ENCODE assay signal across 8 cellular contexts in the genomic region with DNA sequence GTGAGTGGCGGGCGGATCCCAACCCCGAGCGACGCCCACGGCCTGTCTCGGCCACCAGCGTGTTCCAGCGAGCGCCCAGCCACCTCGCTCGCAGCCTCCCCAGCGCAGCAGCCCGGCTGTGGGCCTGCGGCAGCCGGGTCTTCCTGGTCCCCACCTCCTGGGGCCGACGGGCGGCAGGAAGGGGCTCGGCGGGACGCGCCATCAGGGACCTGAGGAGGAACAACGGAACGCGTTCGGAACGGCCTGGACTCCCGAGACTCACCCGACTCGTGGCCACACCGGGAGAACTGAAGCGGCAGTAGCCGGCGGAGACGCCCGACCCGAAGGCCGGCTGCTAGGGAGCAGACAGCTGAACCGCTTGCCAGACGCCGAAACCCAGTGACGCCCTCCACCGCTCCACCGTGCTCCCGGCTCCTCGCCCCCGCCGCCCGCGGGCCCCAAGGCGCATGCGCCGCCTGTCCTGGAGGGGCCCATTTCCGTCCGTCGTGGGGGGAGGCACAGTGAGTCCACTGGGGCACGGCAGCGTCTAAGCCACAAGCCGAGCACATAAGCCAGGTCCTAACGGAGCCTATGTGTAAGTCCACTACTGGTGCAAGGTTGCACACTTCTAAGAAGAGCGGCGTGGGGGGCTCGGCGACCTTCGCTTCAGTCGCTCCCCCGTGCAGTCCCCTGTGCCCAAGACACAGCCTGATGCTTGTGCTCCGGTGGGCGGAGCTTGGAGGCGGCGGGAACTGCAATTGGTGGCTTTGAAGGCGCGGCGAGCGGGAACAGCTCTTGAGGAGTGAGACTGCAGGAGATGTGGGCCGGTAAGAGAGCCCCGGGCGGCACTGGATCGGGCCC. TPM values are rescaled to one million over a fixed set of nuclear protein-coding genes. Genes with fewer than 3 reads are reported as not detected.
A peak's percentile ranks its signal among the peaks of the same experiment; 100 is the strongest.
DNase-seq lines count a peak whose midpoint lies in the region; ATAC-seq and TF ChIP-seq lines count a peak whose summit lies in the region.

A gene with protein sequence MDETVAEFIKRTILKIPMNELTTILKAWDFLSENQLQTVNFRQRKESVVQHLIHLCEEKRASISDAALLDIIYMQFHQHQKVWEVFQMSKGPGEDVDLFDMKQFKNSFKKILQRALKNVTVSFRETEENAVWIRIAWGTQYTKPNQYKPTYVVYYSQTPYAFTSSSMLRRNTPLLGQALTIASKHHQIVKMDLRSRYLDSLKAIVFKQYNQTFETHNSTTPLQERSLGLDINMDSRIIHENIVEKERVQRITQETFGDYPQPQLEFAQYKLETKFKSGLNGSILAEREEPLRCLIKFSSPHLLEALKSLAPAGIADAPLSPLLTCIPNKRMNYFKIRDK (plus strand): TSS at position 743 of the 840 bp plus-strand sequence. CDS start 4,726 bp downstream, outside the sequence.
Gene CMC2, minus strand, starts transcription at position 414 of the 840 bp plus-strand sequence. CDS start 9,491 bp downstream, outside the sequence.

- H3K36me3 ChIP-seq in adrenal gland (replicated peaks in 1 of 2) = no peaks in the 10 kb centered on the region
- H3K36me3 ChIP-seq in heart left ventricle = no peaks in the 10 kb centered on the region

- WGBS in adrenal gland, 4 donors = 0 to 2% (median 0%) methylated on average over 23 to 80 of the region's 80 CpGs
- WGBS in heart left ventricle, 4 donors = 0 to 1% (median 0%) methylated on average over 39 to 80 of the region's 80 CpGs

- peak; percentile 48 for TF ChIP-seq POLR2A in GM15510 (IDR thresholded peaks at IDR 0.05; ENCODE audit: borderline replicate concordance, extremely low read depth, insufficient read length)
- peak; percentile 72 to 86 for TF ChIP-seq POLR2A in adrenal gland (IDR thresholded peaks at IDR 0.05)
- TF ChIP-seq POLR2A in heart left ventricle (IDR thresholded peaks at IDR 0.05) = peak; percentile 74

- peak; percentile 78 for DNase-seq in NCI-H146 treated with DMSO at 0.1 percent for 48 hours (lab: John Stamatoyannopoulos, UW; ENCODE audit: unreplicated experiment)
- DNase-seq in T-helper 1 cell = peak; percentile 95 to 99 (median 96)
- DNase-seq in adrenal gland = peak; percentile 99 to 100 (median 99)
- DNase-seq in heart left ventricle = peak; percentile 98 to 100 (median 99)
- peak; percentile 99 for DNase-seq in pons (ENCODE audit: low spot score)
- DNase-seq in type B pancreatic cell (ENCODE audit: extremely low spot score, unreplicated experiment) = peak; percentile 98

- H3K4me3 Mint-ChIP-seq in type B pancreatic cell = peak within 1 kb of the TSS; percentile 99

- H3K4me3 ChIP-seq in adrenal gland = peak within 1 kb of the TSS; percentile 34 to 83 (median 72)
- H3K4me3 ChIP-seq in heart left ventricle = peak within 1 kb of the TSS; percentile 65 to 100 (median 94)

- H3K36me3 Mint-ChIP-seq in type B pancreatic cell = no peaks in the 10 kb centered on the region

- TF ChIP-seq CTCF in adrenal gland (IDR thresholded peaks at IDR 0.05) (peak in 2 of 6 experiments; percentile 7 to 12), heart left ventricle (IDR thresholded peaks at IDR 0.05) (no peak), type B pancreatic cell (conservative IDR thresholded peaks at IDR 0.05) (no peak)

- no peaks in the 10 kb centered on the region for H3K27me3 Mint-ChIP-seq in type B pancreatic cell

- intact Hi-C loops in adrenal gland (cut with DNase I) (loop anchor here in 1 of 2 donors (10.0 kb wide), 1 partner anchor 72 kb away; no protein-coding TSS in a partner anchor), heart left ventricle (cut with DNase I) (loop anchor here in 5 of 10 donors (1.0 to 10.0 kb wide), 6 partner anchors 29 to 728 kb away; partner anchors contain the start of genes ATMIN (in 1 of the 5) and C16orf46 (in 1 of the 5))

- H3K9me3 ChIP-seq in adrenal gland (replicated peaks in 1 of 3) = no peaks in the 10 kb centered on the region
- H3K9me3 ChIP-seq in heart left ventricle = no peaks in the 10 kb centered on the region

- H3K4me1 ChIP-seq in adrenal gland (replicated peaks in 1 of 2) (peaks cover 12 to 19% of the 10 kb centered on the region in 2 donors), heart left ventricle (peaks cover 0 to 41% (median 21%) of the 10 kb centered on the region in 12 donors)

- H3K27me3 ChIP-seq in adrenal gland = no peaks in the 10 kb centered on the region
- H3K27me3 ChIP-seq in heart left ventricle = no peaks in the 10 kb centered on the region

- no peaks in the 10 kb centered on the region for H3K9me3 Mint-ChIP-seq in type B pancreatic cell

- peak; percentile 82 for ATAC-seq in HG02884 (IDR thresholded peaks at IDR 0.05; ENCODE audit: unreplicated experiment)
- peak; percentile 95 to 96 (median 96) for ATAC-seq in heart left ventricle

- H3K27ac Mint-ChIP-seq in type B pancreatic cell = peak within 1 kb of the TSS; percentile 100

- H3K4me1 Mint-ChIP-seq in type B pancreatic cell (ENCODE audit: unreplicated experiment) = peaks cover 29% of the 10 kb centered on the region

- H3K27ac ChIP-seq in adrenal gland (peak within 1 kb of the TSS; percentile 95 to 99 (median 98)), heart left ventricle (peak within 1 kb of the TSS; percentile 90 to 100 (median 99))

RNA-seq across cellular contexts. Expression of the first gene that starts in this region (rescaled TPM):
- total RNA-seq in adrenal gland = 10 to 100 TPM in 2 of 8 donors, 1 to 10 TPM in 6; 2.2 to 12.0 (median 7.1) TPM
- polyA plus RNA-seq in adrenal gland = 10 to 100 TPM in 1 of 3 donors, 1 to 10 TPM in 2; 2.1 to 10.7 (median 3.0) TPM
- total RNA-seq in heart left ventricle = 10 to 100 TPM in 6 of 9 donors, 1 to 10 TPM in 3; 7.0 to 14.8 (median 10.3) TPM
- 10 to 100 TPM in 1 of 2 donors, 1 to 10 TPM in 1; 1.9 to 11.9 TPM for polyA plus RNA-seq in heart left ventricle
- 19.4 and 31.0 TPM in 2 replicates for total RNA-seq in type B pancreatic cell (ENCODE audit: low replicate concordance)

RNA-seq across cellular contexts. Expression of gene CMC2, which starts in this region (rescaled TPM):
- total RNA-seq in adrenal gland = 100 to 1,000 TPM in 1 of 8 donors, 10 to 100 TPM in 7; 36.1 to 170 (median 57.1) TPM
- 10 to 100 TPM; 51.8 to 77.7 (median 71.8) TPM for polyA plus RNA-seq in adrenal gland
- 100 to 1,000 TPM in 8 of 9 donors, 10 to 100 TPM in 1; 89.0 to 182 (median 132) TPM for total RNA-seq in heart left ventricle
- 100 to 1,000 TPM; 196 to 377 TPM for polyA plus RNA-seq in heart left ventricle
- total RNA-seq in type B pancreatic cell (ENCODE audit: low replicate concordance) = 53.2 and 59.8 TPM in 2 replicates

Comparison
In these comparisons a context has a peak if more than half of its experiments do, and no peak if none do; other contexts are left out.
1. Peak in every context shown above with its lines: DNase-seq, ATAC-seq, H3K4me3 ChIP-seq and H3K27ac ChIP-seq.